In the genomic region with DNA sequence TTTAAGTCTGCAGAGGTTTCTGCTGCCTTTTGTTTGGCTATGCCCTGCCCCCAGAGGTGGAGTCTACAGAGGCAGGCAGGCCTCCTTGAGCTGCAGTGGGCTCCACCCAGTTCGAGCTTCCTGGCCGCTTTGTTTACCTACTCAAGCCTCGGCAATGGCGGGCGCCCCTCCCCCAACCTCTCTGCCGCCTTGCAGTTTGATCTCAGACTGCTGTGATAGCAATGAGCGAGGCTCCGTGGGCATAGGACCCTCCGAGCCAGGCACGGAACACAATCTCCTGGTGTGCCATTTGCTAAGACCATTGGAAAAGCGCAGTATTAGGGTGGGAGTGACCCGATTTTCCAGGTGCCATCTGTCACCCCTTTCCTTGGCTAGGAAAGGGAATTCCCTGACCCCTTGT, we compare ENCODE assay signal across 14 cellular contexts. TPM values are rescaled to one million over a fixed set of nuclear protein-coding genes. Genes with fewer than 3 reads are reported as not detected.
"Had no signal": no experiment of that assay in that cellular context is flagged by ENCODE, and none has a peak within 500 bp of the region (broad histone marks: within the 10 kb centered on the region; RNA-seq: fewer than 3 reads in every experiment).

No MANE protein-coding gene starts in this region.

RNA-seq across cellular contexts. Expression of a gene that starts 47.2 kb away (rescaled TPM):
- total RNA-seq: stomach, subcutaneous adipose tissue, suprapubic skin, temporal lobe, thoracic aorta, thyroid gland, tibial nerve, transverse colon, upper lobe of left lung, upper lobe of right lung, ureter, urinary bladder, uterus, vagina had no signal
